8 cellular contexts compared by ENCODE assay signal in the genomic region with DNA sequence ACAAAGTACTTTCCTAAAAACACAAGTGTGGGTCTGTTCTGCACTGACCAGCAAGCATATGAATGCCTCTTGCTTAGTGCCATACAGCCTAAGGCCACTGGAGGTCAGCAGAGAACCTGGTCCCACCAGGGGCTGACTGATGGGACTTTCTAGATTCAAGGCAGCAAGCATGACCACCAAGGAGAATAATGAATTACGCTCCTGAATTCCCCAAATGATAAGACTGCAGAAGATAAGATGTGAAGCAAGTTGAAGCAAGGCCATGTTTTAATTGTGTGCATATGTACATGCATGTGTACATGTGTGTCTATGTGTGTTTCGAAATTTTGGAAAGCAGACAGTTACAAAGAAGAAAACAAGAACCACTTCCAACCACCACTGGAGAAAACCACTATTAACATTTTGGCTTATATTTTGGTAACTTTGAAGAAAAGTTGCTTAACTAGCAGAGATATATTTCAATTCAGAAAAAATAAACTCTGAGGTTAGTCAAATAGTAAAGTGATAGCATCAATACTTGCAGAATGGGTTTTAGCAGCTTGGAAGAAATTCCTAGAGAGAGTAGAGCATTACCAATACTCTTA.
A peak's percentile ranks its signal among the peaks of the same experiment; 100 is the strongest.
DNase-seq lines count a peak whose midpoint lies in the region; ATAC-seq and TF ChIP-seq lines count a peak whose summit lies in the region.

No MANE protein-coding gene starts in this region.

- peaks cover 0 to 3% of the 10 kb centered on the region in 2 donors for H3K4me1 ChIP-seq in lung (ENCODE audit: control insufficient read depth in 2 of 2, insufficient read depth in 2 of 2, low read length in 2 of 2)

- H3K27me3 ChIP-seq in BJ (ENCODE audit: control insufficient read depth, insufficient read depth, low read length) (no peaks in the 10 kb centered on the region), lung (ENCODE audit: control insufficient read depth, insufficient read depth) (no peaks in the 10 kb centered on the region)

- no peaks in the 10 kb centered on the region for H3K9me3 ChIP-seq in lung (ENCODE audit: control insufficient read depth in 2 of 2, insufficient read depth in 1 of 2, low read length in 1 of 2)

- TF ChIP-seq CTCF in BJ (IDR thresholded peaks at IDR 0.05; ENCODE audit: insufficient read depth, low read depth, low read length) (peak; percentile 98), lung (IDR thresholded peaks at IDR 0.05; ENCODE audit: control extremely low read depth, extremely low read depth) (peak; percentile 76)

- H3K4me3 ChIP-seq in BJ (ENCODE audit: low read depth, low read length) (no peak overlapping the region), lung (no peak overlapping the region)

- DNase-seq in BJ (ENCODE audit: low read depth) = peak; percentile 17
- peak; percentile 65 to 83 for DNase-seq in NCI-H524 (lab: John Stamatoyannopoulos, UW)
- DNase-seq in activated CD4-positive, alpha-beta T cell treated with anti-CD3 and anti-CD28 coated beads, Interleukin-2, amount 50 U/mL, for 1 hour = peak; percentile 61
- DNase-seq in dermis microvascular lymphatic vessel endothelial cell (ENCODE audit: low read depth in 2 of 2) = peak; percentile 68 to 81
- DNase-seq in lung (ENCODE audit: low spot score) = peak; percentile 69
- peak; percentile 45 for DNase-seq in stimulated activated CD8-positive, alpha-beta memory T cell treated with anti-CD3 and anti-CD28 coated beads, Interleukin-15, amount 100 ng/mL, for 1 hour (ENCODE audit: low read depth)

- H3K36me3 ChIP-seq in BJ (ENCODE audit: control insufficient read depth, insufficient read depth, low read length) (peaks cover 2% of the 10 kb centered on the region; the same call in 1 of the 2 replicates), lung (ENCODE audit: control insufficient read depth in 2 of 2, insufficient read depth in 2 of 2, low read length in 2 of 2) (peaks cover 0 to 2% of the 10 kb centered on the region in 2 donors)

- ATAC-seq in GM18907 (IDR thresholded peaks at IDR 0.05; ENCODE audit: unreplicated experiment) (peak; percentile 88), HG03159 (IDR thresholded peaks at IDR 0.05; ENCODE audit: unreplicated experiment) (peak; percentile 82), lung (ENCODE audit: insufficient read depth, low FRiP score) (peak; percentile 90)

- POLR2A ChIA-PET in BJ (lab: Charles Lee) = no interaction called here

- no peak overlapping the region for H3K27ac ChIP-seq in lung (ENCODE audit: low read depth in 1 of 2, low read length in 1 of 2)

- CTCF ChIA-PET in BJ (lab: Yijun Ruan, JAX) = interaction anchor here (0.9 to 2.5 kb wide), 5 partner anchors 15 to 319 kb away, joined by 3 to 12 read pairs (median 4); no protein-coding TSS in a partner anchor

- 53 to 66% methylated on average over 2 of the region's 2 CpGs for WGBS in lung, 2 donors

Comparison
In these comparisons a context has a peak if more than half of its experiments do, and no peak if none do; other contexts are left out.
1. DNase-seq: peak in every context shown above with its lines; median percentile 74 in dermis microvascular lymphatic vessel endothelial cell; 74 in NCI-H524; 69 in lung; 61 in activated CD4-positive, alpha-beta T cell treated with anti-CD3 and anti-CD28 coated beads, Interleukin-2, amount 50 U/mL, for 1 hour; 45 in stimulated activated CD8-positive, alpha-beta memory T cell treated with anti-CD3 and anti-CD28 coated beads, Interleukin-15, amount 100 ng/mL, for 1 hour; 17 in BJ.